In the genomic region with DNA sequence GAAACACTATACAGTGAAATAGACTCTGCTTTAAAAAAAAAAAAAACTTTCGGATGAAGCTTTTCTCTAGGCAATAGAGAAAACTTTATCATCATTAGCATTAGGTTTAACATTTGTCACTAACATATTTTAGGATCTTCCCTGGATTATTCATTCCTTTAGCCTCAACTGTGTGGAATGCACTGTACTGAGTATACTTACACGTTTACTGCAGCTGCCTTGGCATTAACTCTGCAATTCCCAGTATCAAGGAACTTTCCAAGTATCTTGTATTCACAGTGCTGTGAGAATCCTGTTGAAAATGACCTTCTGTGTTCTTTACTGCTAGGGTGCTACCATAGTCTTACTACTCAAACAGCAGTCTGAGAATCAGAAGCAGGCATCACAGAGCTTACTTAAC, we compare ENCODE assay signal across 28 cellular contexts.
A peak's percentile ranks its signal among the peaks of the same experiment; 100 is the strongest.
DNase-seq lines count a peak whose midpoint lies in the region; TF ChIP-seq lines count a peak whose summit lies in the region.
"Had no signal": no experiment of that assay in that cellular context is flagged by ENCODE, and none has a peak within 500 bp of the region (broad histone marks: within the 10 kb centered on the region; RNA-seq: fewer than 3 reads in every experiment).

No MANE protein-coding gene starts in this region.

- peak overlapping the region; percentile 60 for H3K4me2 ChIP-seq in GM23248 (ENCODE audit: unreplicated experiment)
- H3K4me2 ChIP-seq in smooth muscle cell, result peak overlapping the region; percentile 60
- H3K4me2 ChIP-seq: neural progenitor cell had no signal

- peak overlapping the region; percentile 17 for H3K27ac ChIP-seq in GM23248
- peak overlapping the region; percentile 41 for H3K27ac ChIP-seq in smooth muscle cell (ENCODE audit: low read depth)
- H3K27ac ChIP-seq: neural progenitor cell, psoas muscle, SK-N-MC, thyroid gland had no signal

- no peaks in the 10 kb centered on the region for H3K9me2 ChIP-seq in GM23248 (ENCODE audit: insufficient read depth)

- in situ Hi-C loops in GM23248 (cut with MboI), result no loop called here

- H3K4me1 ChIP-seq in GM23248 (ENCODE audit: insufficient read depth) (peaks cover 15% of the 10 kb centered on the region), smooth muscle cell (ENCODE audit: low read depth) (no peaks in the 10 kb centered on the region)
- H3K4me1 ChIP-seq: psoas muscle, thyroid gland had no signal

- no peaks in the 10 kb centered on the region for H4K20me1 ChIP-seq in GM23248 (ENCODE audit: insufficient read depth)
- no peaks in the 10 kb centered on the region for H4K20me1 ChIP-seq in smooth muscle cell (ENCODE audit: low read depth)

- no peaks in the 10 kb centered on the region for H3K4me1 Mint-ChIP-seq in nephron progenitor cell
- H3K4me1 Mint-ChIP-seq: activated B cell treated with CpG ODN at 0.5 μM for 24 hours; activated naive CD8-positive, alpha-beta T cell treated with anti-CD3 and anti-CD28 coated beads for 36 hours; B cell had no signal

- 1 to 5% methylated on average over 2 of the region's 2 CpGs for WGBS in GM23248 (ENCODE audit: low coverage in 1 of 2, low lambda C conversion rate in 2 of 2, missing lambda C conversion rate in 2 of 2), 2 experiments
- WGBS in smooth muscle cell (ENCODE audit: low lambda C conversion rate), result 18% methylated on average over 2 of the region's 2 CpGs

- DNase-seq in GM23248 (peak; percentile 73), amniotic epithelial cell (ENCODE audit: low read depth) (peak; percentile 52), fibroblast of the aortic adventitia (ENCODE audit: low read depth) (peak; percentile 69), smooth muscle cell (lab: John Stamatoyannopoulos, UW; ENCODE audit: unreplicated experiment) (no peak), COLO668 (lab: John Stamatoyannopoulos, UW; ENCODE audit: unreplicated experiment) (no peak), NCI-H510A treated with DMSO at 0.1 percent for 48 hours (lab: John Stamatoyannopoulos, UW) (no peak), nephron progenitor cell (no peak)
- DNase-seq: activated B cell treated with CpG ODN at 0.5 μM for 24 hours; activated CD4-positive, alpha-beta T cell treated with anti-CD3 and anti-CD28 coated beads, Interleukin-2, amount 50 U/mL, for 48 hours; activated CD8-positive, alpha-beta memory T cell treated with anti-CD3 and anti-CD28 coated beads, Interleukin-2, amount 50 U/mL, for 48 hours; activated naive CD8-positive, alpha-beta T cell treated with anti-CD3 and anti-CD28 coated beads for 36 hours; COR-L47; cortex of kidney; DND-41; foreskin melanocyte; Kasumi-1; left ventricle myocardium superior; NCI-H1092; NCI-H2081; psoas muscle; stimulated activated CD4-positive, alpha-beta T cell treated with anti-CD3 and anti-CD28 coated beads, Interleukin-1b, Interleukin-23, amount 100 ng/mL, for 48 hours; stimulated activated naive CD4-positive, alpha-beta T cell; thyroid gland had no signal

- H3K27me3 ChIP-seq in GM23248 (replicated peaks; ENCODE audit: insufficient read depth) (no peaks in the 10 kb centered on the region), smooth muscle cell (ENCODE audit: low read depth) (no peaks in the 10 kb centered on the region)
- H3K27me3 ChIP-seq: neural progenitor cell, thyroid gland had no signal

- H3K4me3 Mint-ChIP-seq in nephron progenitor cell, result no peak overlapping the region
- H3K4me3 Mint-ChIP-seq: activated B cell treated with CpG ODN at 0.5 μM for 24 hours; activated naive CD8-positive, alpha-beta T cell treated with anti-CD3 and anti-CD28 coated beads for 36 hours; B cell; brain; neural progenitor cell had no signal

- peak overlapping the region; percentile 39 for H2AFZ ChIP-seq in GM23248
- peak overlapping the region; percentile 45 for H2AFZ ChIP-seq in smooth muscle cell (ENCODE audit: low read depth)
- H2AFZ ChIP-seq: neural progenitor cell had no signal

- peaks cover 13% of the 10 kb centered on the region; the same call in 1 of the 2 replicates for H3F3A ChIP-seq in GM23248 (ENCODE audit: insufficient read depth)
- H3F3A ChIP-seq in smooth muscle cell (ENCODE audit: low read depth), result no peaks in the 10 kb centered on the region

- no peak overlapping the region for H3K9ac ChIP-seq in GM23248
- H3K9ac ChIP-seq in smooth muscle cell (ENCODE audit: low read depth), result no peak overlapping the region
- H3K9ac ChIP-seq: neural progenitor cell had no signal

- H3K27me3 Mint-ChIP-seq in nephron progenitor cell (ENCODE audit: low read depth, poor library complexity), result no peaks in the 10 kb centered on the region
- H3K27me3 Mint-ChIP-seq: activated B cell treated with CpG ODN at 0.5 μM for 24 hours; activated naive CD8-positive, alpha-beta T cell treated with anti-CD3 and anti-CD28 coated beads for 36 hours; B cell; brain had no signal

- H3K4me3 ChIP-seq in GM23248 (no peak overlapping the region), fibroblast of the aortic adventitia (ENCODE audit: low read depth, low read length) (no peak overlapping the region), smooth muscle cell (no peak overlapping the region)
- H3K4me3 ChIP-seq: neural progenitor cell, psoas muscle, SK-N-MC, thyroid gland had no signal

- H3K9me3 Mint-ChIP-seq in nephron progenitor cell, result no peaks in the 10 kb centered on the region
- H3K9me3 Mint-ChIP-seq: activated T-helper 2 cell treated with anti-CD3 and anti-CD28 coated beads, Interferon-gamma antibody, Interleukin-2, Interleukin-4, amounts not matched to agents 10 μg/mL and 5 μg/mL and 100 μg/mL, durations not matched to agents 14 hours and 24 hours and 36 hours had no signal

- H3K36me3 Mint-ChIP-seq in nephron progenitor cell (ENCODE audit: low read depth), result no peaks in the 10 kb centered on the region
- H3K36me3 Mint-ChIP-seq: activated naive CD8-positive, alpha-beta T cell treated with anti-CD3 and anti-CD28 coated beads for 36 hours; brain; neural progenitor cell had no signal

- no peaks in the 10 kb centered on the region for H3K36me3 ChIP-seq in GM23248 (ENCODE audit: low read depth)
- no peaks in the 10 kb centered on the region for H3K36me3 ChIP-seq in smooth muscle cell (ENCODE audit: low read depth)
- H3K36me3 ChIP-seq: neural progenitor cell, thyroid gland had no signal

- H3K9me3 ChIP-seq in GM23248 (ENCODE audit: low read depth) (no peaks in the 10 kb centered on the region), smooth muscle cell (replicated peaks; ENCODE audit: low read depth) (no peaks in the 10 kb centered on the region)
- H3K9me3 ChIP-seq: thyroid gland had no signal

- no peak overlapping the region for H3K27ac Mint-ChIP-seq in nephron progenitor cell
- H3K27ac Mint-ChIP-seq: activated B cell treated with CpG ODN at 0.5 μM for 24 hours; activated naive CD8-positive, alpha-beta T cell treated with anti-CD3 and anti-CD28 coated beads for 36 hours; activated T-helper 2 cell treated with anti-CD3 and anti-CD28 coated beads, Interferon-gamma antibody, Interleukin-2, Interleukin-4, amounts not matched to agents 10 μg/mL and 5 μg/mL and 100 μg/mL, durations not matched to agents 14 hours and 24 hours and 36 hours; B cell; neural progenitor cell had no signal

- H3K79me2 ChIP-seq in GM23248 (ENCODE audit: insufficient read depth) (no peaks in the 10 kb centered on the region), smooth muscle cell (ENCODE audit: low read depth) (no peaks in the 10 kb centered on the region)

- TF ChIP-seq CTCF in fibroblast of the aortic adventitia (IDR thresholded peaks at IDR 0.05; ENCODE audit: insufficient read depth, low read length) (no peak), smooth muscle cell (IDR thresholded peaks at IDR 0.05; ENCODE audit: borderline replicate concordance, insufficient read depth, poor library complexity, severe bottlenecking) (no peak), nephron progenitor cell (IDR thresholded peaks at IDR 0.05) (no peak)

Comparison
In these comparisons a context has a peak if more than half of its experiments do, and no peak if none do; other contexts are left out.
1. DNase-seq: peak in GM23248 (single experiment), amniotic epithelial cell (single experiment) and fibroblast of the aortic adventitia (single experiment); none in smooth muscle cell (single experiment), COLO668 (single experiment), NCI-H510A treated with DMSO at 0.1 percent for 48 hours (single experiment) and nephron progenitor cell (single experiment).